10 cellular contexts compared by ENCODE assay signal in the genomic region with DNA sequence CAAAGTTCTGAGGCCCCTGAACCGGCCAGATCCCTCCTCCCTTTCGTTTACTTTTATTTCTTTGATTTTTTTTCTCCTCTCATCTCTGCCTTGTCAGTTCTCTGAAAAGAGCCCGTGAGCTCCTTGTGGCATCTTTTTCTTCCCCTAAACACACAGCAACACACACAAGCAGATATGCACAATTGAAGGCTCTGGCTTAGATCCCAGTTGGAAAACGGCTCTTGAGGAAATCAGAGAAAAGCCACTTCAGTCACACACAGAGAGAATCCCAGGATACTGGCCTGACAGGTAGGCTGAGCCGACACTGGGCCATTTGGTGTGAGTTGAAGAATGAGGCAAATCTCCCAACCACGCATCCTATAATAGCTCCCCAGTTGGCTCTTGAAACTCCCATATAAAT. TPM values are rescaled to one million over a fixed set of nuclear protein-coding genes. Genes with fewer than 3 reads are reported as not detected.
DNase-seq lines count a peak whose midpoint lies in the region; ATAC-seq and TF ChIP-seq lines count a peak whose summit lies in the region.
"Had no signal": no experiment of that assay in that cellular context is flagged by ENCODE, and none has a peak within 500 bp of the region (broad histone marks: within the 10 kb centered on the region; RNA-seq: fewer than 3 reads in every experiment).

No MANE protein-coding gene starts in this region.

- H3K9me3 ChIP-seq in gastroesophageal sphincter (no peaks in the 10 kb centered on the region), stomach (no peaks in the 10 kb centered on the region)

- H3K27ac Mint-ChIP-seq in activated CD4-positive, alpha-beta T cell treated with anti-CD3 and anti-CD28 coated beads for 36 hours: peak overlapping the region; percentile 72
- no peak overlapping the region for H3K27ac Mint-ChIP-seq in activated CD8-positive, alpha-beta T cell treated with anti-CD3 and anti-CD28 coated beads, Interleukin-2, amount 10 ng/mL, durations not matched to agents 7 days and 5 days

- H3K27me3 Mint-ChIP-seq in activated CD4-positive, alpha-beta T cell treated with anti-CD3 and anti-CD28 coated beads for 36 hours: no peaks in the 10 kb centered on the region
- H3K27me3 Mint-ChIP-seq in activated CD8-positive, alpha-beta T cell treated with anti-CD3 and anti-CD28 coated beads, Interleukin-2, amount 10 ng/mL, durations not matched to agents 7 days and 5 days (ENCODE audit: low read depth): no peaks in the 10 kb centered on the region

- no peak for TF ChIP-seq EP300 in gastroesophageal sphincter (IDR thresholded peaks at IDR 0.05)
- no peak for TF ChIP-seq EP300 in stomach (IDR thresholded peaks at IDR 0.05)

- H3K36me3 ChIP-seq in gastroesophageal sphincter (no peaks in the 10 kb centered on the region), stomach (no peaks in the 10 kb centered on the region)

- H3K4me1 Mint-ChIP-seq in activated CD4-positive, alpha-beta T cell treated with anti-CD3 and anti-CD28 coated beads for 36 hours: peaks cover 38% of the 10 kb centered on the region
- peaks cover 7% of the 10 kb centered on the region for H3K4me1 Mint-ChIP-seq in activated CD8-positive, alpha-beta T cell treated with anti-CD3 and anti-CD28 coated beads, Interleukin-2, amount 10 ng/mL, durations not matched to agents 7 days and 5 days (ENCODE audit: low read depth)

- 20 to 29% methylated on average over 2 to 4 of the region's 6 CpGs for WGBS in gastroesophageal sphincter (ENCODE audit: low coverage in 1 of 2), 2 donors
- WGBS in stomach, 5 donors: 9 to 30% (median 18%) methylated on average over 5 to 6 of the region's 6 CpGs

- TF ChIP-seq CTCF in gastroesophageal sphincter (IDR thresholded peaks at IDR 0.05) (no peak), stomach (IDR thresholded peaks at IDR 0.05) (no peak)

- H3K27ac ChIP-seq in gastroesophageal sphincter: peak overlapping the region in 2 of 4 donors; percentile 14 to 63
- H3K27ac ChIP-seq in stomach: peak overlapping the region in 1 of 5 donors; percentile 52

- no peak for TF ChIP-seq POLR2A in gastroesophageal sphincter (IDR thresholded peaks at IDR 0.05)
- TF ChIP-seq POLR2A in stomach (IDR thresholded peaks at IDR 0.05): no peak
- no peak for TF ChIP-seq POLR2A in GM18505 (IDR thresholded peaks at IDR 0.05; ENCODE audit: borderline replicate concordance, extremely low read depth, insufficient read depth, insufficient read length)

- H3K36me3 Mint-ChIP-seq in activated CD4-positive, alpha-beta T cell treated with anti-CD3 and anti-CD28 coated beads for 36 hours (ENCODE audit: low read depth): no peaks in the 10 kb centered on the region
- H3K36me3 Mint-ChIP-seq in activated CD8-positive, alpha-beta T cell treated with anti-CD3 and anti-CD28 coated beads, Interleukin-2, amount 10 ng/mL, durations not matched to agents 7 days and 5 days (ENCODE audit: low read depth): no peaks in the 10 kb centered on the region

- no peak for ATAC-seq in activated CD4-positive, alpha-beta T cell treated with anti-CD3 and anti-CD28 coated beads for 36 hours
- ATAC-seq in activated CD8-positive, alpha-beta T cell treated with anti-CD3 and anti-CD28 coated beads, Interleukin-2, amount 10 ng/mL, durations not matched to agents 7 days and 5 days: no peak
- ATAC-seq in gastroesophageal sphincter (no peak), GM18505 (IDR thresholded peaks at IDR 0.05; ENCODE audit: unreplicated experiment) (no peak), GM21737 (IDR thresholded peaks at IDR 0.05; ENCODE audit: unreplicated experiment) (no peak), HG03175 (IDR thresholded peaks at IDR 0.05; ENCODE audit: unreplicated experiment) (no peak)

- peak overlapping the region; percentile 70 for H3K4me3 Mint-ChIP-seq in activated CD4-positive, alpha-beta T cell treated with anti-CD3 and anti-CD28 coated beads for 36 hours
- peak overlapping the region; percentile 74 for H3K4me3 Mint-ChIP-seq in activated CD8-positive, alpha-beta T cell treated with anti-CD3 and anti-CD28 coated beads, Interleukin-2, amount 10 ng/mL, durations not matched to agents 7 days and 5 days

- CTCF ChIA-PET in activated CD4-positive, alpha-beta T cell treated with anti-CD3 and anti-CD28 coated beads for 36 hours (lab: Charles Lee): interaction anchor here (1.0 to 1.5 kb wide), 4 partner anchors 12 to 178 kb away, joined by 3 to 5 read pairs (median 4); no protein-coding TSS in a partner anchor
- CTCF ChIA-PET in activated CD8-positive, alpha-beta T cell treated with anti-CD3 and anti-CD28 coated beads, Interleukin-2, amount 10 ng/mL, durations not matched to agents 7 days and 5 days (lab: Charles Lee): interaction anchor here (0.9 to 1.5 kb wide), 4 partner anchors 12 to 212 kb away, joined by 3 to 4 read pairs (median 3); a partner anchor contains a TSS

- DNase-seq in activated CD4-positive, alpha-beta T cell treated with anti-CD3 and anti-CD28 coated beads for 36 hours: no peak
- DNase-seq in activated CD4-positive, alpha-beta T cell treated with anti-CD3 and anti-CD28 coated beads, Interleukin-2, amount 50 U/mL, for 1 hour: no peak
- DNase-seq in activated CD8-positive, alpha-beta T cell treated with anti-CD3 and anti-CD28 coated beads, Interleukin-2, amount 10 ng/mL, durations not matched to agents 7 days and 5 days: no peak
- DNase-seq in stomach: no peak
- DNase-seq: activated CD4-positive, CD25-positive, alpha-beta regulatory T cell had no signal

- POLR2A ChIA-PET in activated CD4-positive, alpha-beta T cell treated with anti-CD3 and anti-CD28 coated beads for 36 hours (lab: Charles Lee): interaction anchor here (0.6 kb wide), 1 partner anchor 225 kb away, joined by 3 read pairs; no protein-coding TSS in a partner anchor
- POLR2A ChIA-PET in activated CD8-positive, alpha-beta T cell treated with anti-CD3 and anti-CD28 coated beads, Interleukin-2, amount 10 ng/mL, durations not matched to agents 7 days and 5 days (lab: Charles Lee): no interaction called here

- no peaks in the 10 kb centered on the region for H3K9me3 Mint-ChIP-seq in activated CD4-positive, alpha-beta T cell treated with anti-CD3 and anti-CD28 coated beads for 36 hours (ENCODE audit: low read depth)
- H3K9me3 Mint-ChIP-seq in activated CD8-positive, alpha-beta T cell treated with anti-CD3 and anti-CD28 coated beads, Interleukin-2, amount 10 ng/mL, durations not matched to agents 7 days and 5 days (ENCODE audit: insufficient read depth): no peaks in the 10 kb centered on the region

- H3K27me3 ChIP-seq in gastroesophageal sphincter (no peaks in the 10 kb centered on the region), stomach (peaks cover 0 to 11% (median 0%) of the 10 kb centered on the region in 3 donors)

- H3K4me3 ChIP-seq in gastroesophageal sphincter: peak overlapping the region; percentile 48 to 67
- peak overlapping the region in 3 of 4 donors; percentile 40 to 49 (median 43) for H3K4me3 ChIP-seq in stomach

- intact Hi-C loops in activated CD4-positive, alpha-beta T cell treated with anti-CD3 and anti-CD28 coated beads for 36 hours (cut with DNase I, micrococcal nuclease): loop anchor here in 1 of 2 experiments (2.0 to 5.0 kb wide), 3 partner anchors 315 to 1229 kb away; a partner anchor contains a TSS
- intact Hi-C loops in stomach (cut with DNase I; ENCODE audit: low total_unique reads): no loop called here

- no peaks in the 10 kb centered on the region for H3K4me1 ChIP-seq in gastroesophageal sphincter
- peaks cover 0 to 13% (median 8%) of the 10 kb centered on the region in 4 donors for H3K4me1 ChIP-seq in stomach

RNA-seq across cellular contexts. Expression of a gene that starts 12.9 kb away (rescaled TPM):
- total RNA-seq in activated CD4-positive, alpha-beta T cell treated with anti-CD3 and anti-CD28 coated beads for 36 hours: under 1 TPM; 0.07 to 0.32 TPM
- total RNA-seq in activated CD8-positive, alpha-beta T cell treated with anti-CD3 and anti-CD28 coated beads, Interleukin-2, amount 10 ng/mL, durations not matched to agents 7 days and 5 days: not detected
- 10 to 100 TPM; 11.4 to 31.9 (median 18.6) TPM for total RNA-seq in gastroesophageal sphincter
- 10 to 100 TPM in 2 of 5 donors, 1 to 10 TPM in 3; 4.0 to 37.3 (median 9.7) TPM for total RNA-seq in stomach
- polyA plus RNA-seq in stomach: 1 to 10 TPM; 1.1 to 2.2 (median 1.1) TPM
- total RNA-seq: LHCN-M2 had no signal
